8 cellular contexts compared by ENCODE assay signal in genomic region chr10:102422586-102423129, GRCh38.
DNase-seq lines count a peak whose midpoint lies in the region; ATAC-seq and TF ChIP-seq lines count a peak whose summit lies in the region.

No MANE protein-coding gene starts in this region.

- peak overlapping the region; percentile 93 for H3K27ac Mint-ChIP-seq in dendritic cell treated with granulocyte-macrophage colony-stimulating factor and Interleukin-4, amounts not matched to agents 40 ng/mL and 50 ng/mL, for 4 days

- no peaks in the 10 kb centered on the region for H3K79me2 ChIP-seq in SU-DHL-6 (ENCODE audit: insufficient read depth, low read length)

- ATAC-seq in HG03196 (IDR thresholded peaks at IDR 0.05; ENCODE audit: unreplicated experiment) (peak; percentile 23), HG03469 (IDR thresholded peaks at IDR 0.05; ENCODE audit: unreplicated experiment) (no peak), HG02588 (IDR thresholded peaks at IDR 0.05; ENCODE audit: unreplicated experiment) (no peak)

- peaks cover 60% of the 10 kb centered on the region for H3K4me1 Mint-ChIP-seq in dendritic cell treated with granulocyte-macrophage colony-stimulating factor and Interleukin-4, amounts not matched to agents 40 ng/mL and 50 ng/mL, for 4 days (ENCODE audit: low read depth)

- H3K9me3 ChIP-seq in ES-I3 (ENCODE audit: control insufficient read depth, insufficient read depth, low read length) (no peaks in the 10 kb centered on the region), SU-DHL-6 (ENCODE audit: insufficient read depth, low read length) (no peaks in the 10 kb centered on the region)

- no peaks in the 10 kb centered on the region for H3K9me2 ChIP-seq in SU-DHL-6 (replicated peaks; ENCODE audit: insufficient read depth, low read length)

- H3F3A ChIP-seq in SU-DHL-6 (ENCODE audit: insufficient read depth) = no peaks in the 10 kb centered on the region

- H3K4me1 ChIP-seq in ES-I3 (ENCODE audit: insufficient read depth, low read length) = no peaks in the 10 kb centered on the region

- H3K4me3 ChIP-seq in SU-DHL-6 (ENCODE audit: insufficient read depth, low read length, poor library complexity, severe bottlenecking) = peak overlapping the region; percentile 82

- peak overlapping the region; percentile 79; the same call in 1 of the 2 replicates for H3K27ac ChIP-seq in SU-DHL-6 (ENCODE audit: low read depth, low read length)

- H3K27me3 Mint-ChIP-seq in dendritic cell treated with granulocyte-macrophage colony-stimulating factor and Interleukin-4, amounts not matched to agents 40 ng/mL and 50 ng/mL, for 4 days = peaks cover 20% of the 10 kb centered on the region

- DNase-seq in left kidney (ENCODE audit: low read depth, low spot score) = peak; percentile 86
- DNase-seq in stimulated activated CD4-positive, alpha-beta T cell treated with anti-CD3 and anti-CD28 coated beads, Interleukin-4, amount 100 ng/mL, for 1 hour = peak; percentile 57

- peaks cover 65% of the 10 kb centered on the region for H3K36me3 Mint-ChIP-seq in dendritic cell treated with granulocyte-macrophage colony-stimulating factor and Interleukin-4, amounts not matched to agents 40 ng/mL and 50 ng/mL, for 4 days (ENCODE audit: low read depth)

- H3K9ac ChIP-seq in ES-I3 (ENCODE audit: low read depth, low read length) = peak overlapping the region; percentile 88; the same call in 1 of the 2 replicates
- peak overlapping the region; percentile 68 for H3K9ac ChIP-seq in SU-DHL-6 (ENCODE audit: low read length)

- H3K27me3 ChIP-seq in SU-DHL-6 (ENCODE audit: low read length) = no peaks in the 10 kb centered on the region

- no peak overlapping the region for H2AFZ ChIP-seq in SU-DHL-6 (ENCODE audit: low read depth, low read length, severe bottlenecking)

- H3K9me3 Mint-ChIP-seq in dendritic cell treated with granulocyte-macrophage colony-stimulating factor and Interleukin-4, amounts not matched to agents 40 ng/mL and 50 ng/mL, for 4 days = no peaks in the 10 kb centered on the region

- peak overlapping the region; percentile 85 for H3K4me3 Mint-ChIP-seq in dendritic cell treated with granulocyte-macrophage colony-stimulating factor and Interleukin-4, amounts not matched to agents 40 ng/mL and 50 ng/mL, for 4 days

- H4K20me1 ChIP-seq in SU-DHL-6 (ENCODE audit: low read depth, low read length) = no peaks in the 10 kb centered on the region

- peak overlapping the region; percentile 74 for H3K4me2 ChIP-seq in SU-DHL-6 (ENCODE audit: low read depth, low read length, poor library complexity, severe bottlenecking)

- intact Hi-C loops in dendritic cell treated with granulocyte-macrophage colony-stimulating factor and Interleukin-4, amounts not matched to agents 40 ng/mL and 50 ng/mL, for 4 days (cut with micrococcal nuclease) = loop anchor here (1.0 kb wide), 1 partner anchor 57 kb away; no protein-coding TSS in a partner anchor

- peak; percentile 37 for TF ChIP-seq CTCF in SU-DHL-6 (IDR thresholded peaks at IDR 0.05; ENCODE audit: insufficient read depth, low read length, poor library complexity, severe bottlenecking)

- H3K36me3 ChIP-seq in ES-I3 (ENCODE audit: insufficient read depth, low read length) = peaks cover 3% of the 10 kb centered on the region; the same call in 1 of the 2 replicates
- no peaks in the 10 kb centered on the region for H3K36me3 ChIP-seq in SU-DHL-6 (ENCODE audit: low read length)
